Comparison of ENCODE assay signal across 23 cellular contexts in genomic region chr3:34678580-34678979, GRCh38.
"Had no signal": no experiment of that assay in that cellular context is flagged by ENCODE, and none has a peak within 500 bp of the region (broad histone marks: within the 10 kb centered on the region; RNA-seq: fewer than 3 reads in every experiment).

No MANE protein-coding gene starts in this region.

- DNase-seq: activated B cell treated with CpG ODN at 0.5 μM for 24 hours; activated CD4-positive, alpha-beta T cell treated with anti-CD3 and anti-CD28 coated beads for 1 hour; activated CD4-positive, alpha-beta T cell treated with anti-CD3 and anti-CD28 coated beads, Interleukin-2, amount 10 ng/mL, durations not matched to agents 24 days and 14 days; activated CD4-positive, alpha-beta T cell treated with anti-CD3 and anti-CD28 coated beads, Interleukin-2, amount 50 U/mL, for 48 hours; activated CD8-positive, alpha-beta memory T cell treated with anti-CD3 and anti-CD28 coated beads, Interleukin-2, amount 10 ng/mL, durations not matched to agents 7 days and 5 days; activated effector memory CD4-positive, alpha-beta T cell treated with Interleukin-2 at 50 U/mL for 16 hours; activated naive CD4-positive, alpha-beta T cell treated with anti-CD3 and anti-CD28 coated beads for 36 hours; activated T-cell treated with anti-CD3 and anti-CD28 coated beads, Interleukin-2, amount 50 U/mL, for 24 hours; amygdala; MG63; NCI-H1105 treated with DMSO at 0.1 percent for 48 hours; NCI-H1436 treated with DMSO at 0.1 percent for 48 hours; NCI-H187; NCI-H2081; NCI-H510A treated with DMSO at 0.1 percent for 48 hours; NCI-H69; NK-92 treated with Interleukin-12 subunit alpha and Interleukin-12 subunit beta, amount 100 ng/mL, for 24 hours; Peyer's patch; SHP77; T-helper 17 cell; T-helper 9 cell had no signal

- H3K36me3 ChIP-seq: MG63, Peyer's patch, SJSA1 had no signal

- H3K27ac ChIP-seq: Peyer's patch, RWPE1, SJSA1 had no signal

- H3K4me3 ChIP-seq: MG63, Peyer's patch, SJSA1 had no signal

- H3K27me3 ChIP-seq: MG63, Peyer's patch, SJSA1 had no signal

- H3K4me1 ChIP-seq: Peyer's patch, SJSA1 had no signal

- H3K9me3 ChIP-seq: MG63, Peyer's patch, SJSA1 had no signal
